ENCODE assay signal across 1 cellular context in the genomic region with DNA sequence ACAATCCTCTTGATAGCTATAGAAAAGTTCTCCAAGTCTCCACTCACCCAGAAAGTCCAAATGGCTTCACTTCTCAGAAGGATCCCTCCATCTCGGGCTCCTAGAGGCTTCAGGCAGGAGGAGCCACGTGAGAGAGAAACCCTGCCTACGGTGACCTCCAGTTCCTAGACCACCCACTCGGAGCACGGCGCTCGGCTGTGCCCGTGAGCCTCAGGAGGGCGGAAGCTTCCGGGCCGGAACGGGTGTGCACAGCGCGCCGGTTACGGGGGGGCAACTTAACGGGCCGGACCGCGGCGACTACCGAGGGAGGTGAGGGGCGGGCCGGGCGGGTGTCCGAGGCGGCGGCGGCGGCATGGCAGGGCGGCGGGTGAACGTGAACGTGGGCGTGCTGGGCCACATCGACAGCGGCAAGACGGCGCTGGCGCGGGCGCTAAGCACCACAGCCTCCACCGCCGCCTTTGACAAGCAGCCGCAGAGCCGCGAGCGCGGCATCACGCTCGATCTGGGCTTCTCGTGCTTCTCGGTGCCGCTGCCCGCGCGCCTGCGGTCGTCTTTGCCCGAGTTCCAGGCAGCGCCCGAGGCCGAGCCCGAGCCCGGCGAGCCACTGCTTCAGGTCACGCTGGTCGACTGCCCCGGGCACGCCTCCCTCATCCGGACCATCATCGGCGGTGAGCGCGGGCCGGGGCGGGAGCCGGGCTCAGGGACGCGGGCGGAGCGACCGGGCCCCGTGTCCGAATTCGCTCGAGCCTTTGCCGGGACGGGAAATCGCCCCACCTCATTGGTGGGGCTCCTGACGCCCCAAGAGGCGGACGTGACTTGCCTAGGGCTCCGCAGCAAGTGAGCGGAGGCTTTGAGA.
TF ChIP-seq lines count a peak whose summit lies in the region.

A gene with protein sequence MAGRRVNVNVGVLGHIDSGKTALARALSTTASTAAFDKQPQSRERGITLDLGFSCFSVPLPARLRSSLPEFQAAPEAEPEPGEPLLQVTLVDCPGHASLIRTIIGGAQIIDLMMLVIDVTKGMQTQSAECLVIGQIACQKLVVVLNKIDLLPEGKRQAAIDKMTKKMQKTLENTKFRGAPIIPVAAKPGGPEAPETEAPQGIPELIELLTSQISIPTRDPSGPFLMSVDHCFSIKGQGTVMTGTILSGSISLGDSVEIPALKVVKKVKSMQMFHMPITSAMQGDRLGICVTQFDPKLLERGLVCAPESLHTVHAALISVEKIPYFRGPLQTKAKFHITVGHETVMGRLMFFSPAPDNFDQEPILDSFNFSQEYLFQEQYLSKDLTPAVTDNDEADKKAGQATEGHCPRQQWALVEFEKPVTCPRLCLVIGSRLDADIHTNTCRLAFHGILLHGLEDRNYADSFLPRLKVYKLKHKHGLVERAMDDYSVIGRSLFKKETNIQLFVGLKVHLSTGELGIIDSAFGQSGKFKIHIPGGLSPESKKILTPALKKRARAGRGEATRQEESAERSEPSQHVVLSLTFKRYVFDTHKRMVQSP (plus strand): TSS at position 326 of the 856 bp plus-strand sequence. CDS start 27 bp downstream, at position 353.

TF ChIP-seq in HepG2, 621 proteins besides CTCF, POLR2A, EP300 and RAD21 (continued from another document and continues in another):
- TF ChIP-seq, protein P1, sequence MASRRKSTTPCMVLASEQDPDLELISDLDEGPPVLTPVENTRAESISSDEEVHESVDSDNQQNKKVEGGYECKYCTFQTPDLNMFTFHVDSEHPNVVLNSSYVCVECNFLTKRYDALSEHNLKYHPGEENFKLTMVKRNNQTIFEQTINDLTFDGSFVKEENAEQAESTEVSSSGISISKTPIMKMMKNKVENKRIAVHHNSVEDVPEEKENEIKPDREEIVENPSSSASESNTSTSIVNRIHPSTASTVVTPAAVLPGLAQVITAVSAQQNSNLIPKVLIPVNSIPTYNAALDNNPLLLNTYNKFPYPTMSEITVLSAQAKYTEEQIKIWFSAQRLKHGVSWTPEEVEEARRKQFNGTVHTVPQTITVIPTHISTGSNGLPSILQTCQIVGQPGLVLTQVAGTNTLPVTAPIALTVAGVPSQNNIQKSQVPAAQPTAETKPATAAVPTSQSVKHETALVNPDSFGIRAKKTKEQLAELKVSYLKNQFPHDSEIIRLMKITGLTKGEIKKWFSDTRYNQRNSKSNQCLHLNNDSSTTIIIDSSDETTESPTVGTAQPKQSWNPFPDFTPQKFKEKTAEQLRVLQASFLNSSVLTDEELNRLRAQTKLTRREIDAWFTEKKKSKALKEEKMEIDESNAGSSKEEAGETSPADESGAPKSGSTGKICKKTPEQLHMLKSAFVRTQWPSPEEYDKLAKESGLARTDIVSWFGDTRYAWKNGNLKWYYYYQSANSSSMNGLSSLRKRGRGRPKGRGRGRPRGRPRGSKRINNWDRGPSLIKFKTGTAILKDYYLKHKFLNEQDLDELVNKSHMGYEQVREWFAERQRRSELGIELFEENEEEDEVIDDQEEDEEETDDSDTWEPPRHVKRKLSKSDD (CRISPR knock-in tag; IDR thresholded peaks at IDR 0.05; ENCODE audit: low read depth), result peak; percentile 70; the same call in 1 of the 2 replicates
- peak; percentile 94 for TF ChIP-seq RBFOX2 (IDR thresholded peaks at IDR 0.05; ENCODE audit: low read depth, low read length)
- TF ChIP-seq, protein P2, sequence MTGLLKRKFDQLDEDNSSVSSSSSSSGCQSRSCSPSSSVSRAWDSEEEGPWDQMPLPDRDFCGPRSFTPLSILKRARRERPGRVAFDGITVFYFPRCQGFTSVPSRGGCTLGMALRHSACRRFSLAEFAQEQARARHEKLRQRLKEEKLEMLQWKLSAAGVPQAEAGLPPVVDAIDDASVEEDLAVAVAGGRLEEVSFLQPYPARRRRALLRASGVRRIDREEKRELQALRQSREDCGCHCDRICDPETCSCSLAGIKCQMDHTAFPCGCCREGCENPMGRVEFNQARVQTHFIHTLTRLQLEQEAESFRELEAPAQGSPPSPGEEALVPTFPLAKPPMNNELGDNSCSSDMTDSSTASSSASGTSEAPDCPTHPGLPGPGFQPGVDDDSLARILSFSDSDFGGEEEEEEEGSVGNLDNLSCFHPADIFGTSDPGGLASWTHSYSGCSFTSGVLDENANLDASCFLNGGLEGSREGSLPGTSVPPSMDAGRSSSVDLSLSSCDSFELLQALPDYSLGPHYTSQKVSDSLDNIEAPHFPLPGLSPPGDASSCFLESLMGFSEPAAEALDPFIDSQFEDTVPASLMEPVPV (CRISPR knock-in tag; IDR thresholded peaks at IDR 0.05), result peak; percentile 97
- peak; percentile 97; the same call in 1 of the 2 replicates for TF ChIP-seq ZNF234 (CRISPR knock-in tag; conservative IDR thresholded peaks at IDR 0.05)
- TF ChIP-seq NFATC3 (CRISPR knock-in tag; IDR thresholded peaks at IDR 0.05), result 0 out of 2 replicates have a peak, but pooled peaks have one; percentile 16
- TF ChIP-seq ZFY (CRISPR knock-in tag; IDR thresholded peaks at IDR 0.05), result peak; percentile 83; the same call in 1 of the 2 replicates
- 0 out of 2 replicates have a peak, but pooled peaks have one; percentile 17 for TF ChIP-seq BRCA1 (CRISPR knock-in tag; IDR thresholded peaks at IDR 0.05)
- no peak for TF ChIP-seq CBX1 (IDR thresholded peaks at IDR 0.05; ENCODE audit: low read depth)
- peak; percentile 89; the same call in 1 of the 2 replicates for TF ChIP-seq MYC (CRISPR knock-in tag; IDR thresholded peaks at IDR 0.05; ENCODE audit: borderline replicate concordance)
- TF ChIP-seq, protein P3, sequence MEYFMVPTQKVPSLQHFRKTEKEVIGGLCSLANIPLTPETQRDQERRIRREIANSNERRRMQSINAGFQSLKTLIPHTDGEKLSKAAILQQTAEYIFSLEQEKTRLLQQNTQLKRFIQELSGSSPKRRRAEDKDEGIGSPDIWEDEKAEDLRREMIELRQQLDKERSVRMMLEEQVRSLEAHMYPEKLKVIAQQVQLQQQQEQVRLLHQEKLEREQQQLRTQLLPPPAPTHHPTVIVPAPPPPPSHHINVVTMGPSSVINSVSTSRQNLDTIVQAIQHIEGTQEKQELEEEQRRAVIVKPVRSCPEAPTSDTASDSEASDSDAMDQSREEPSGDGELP (IDR thresholded peaks at IDR 0.05; ENCODE audit: borderline replicate concordance, low read depth), result no peak
- TF ChIP-seq, protein P4, sequence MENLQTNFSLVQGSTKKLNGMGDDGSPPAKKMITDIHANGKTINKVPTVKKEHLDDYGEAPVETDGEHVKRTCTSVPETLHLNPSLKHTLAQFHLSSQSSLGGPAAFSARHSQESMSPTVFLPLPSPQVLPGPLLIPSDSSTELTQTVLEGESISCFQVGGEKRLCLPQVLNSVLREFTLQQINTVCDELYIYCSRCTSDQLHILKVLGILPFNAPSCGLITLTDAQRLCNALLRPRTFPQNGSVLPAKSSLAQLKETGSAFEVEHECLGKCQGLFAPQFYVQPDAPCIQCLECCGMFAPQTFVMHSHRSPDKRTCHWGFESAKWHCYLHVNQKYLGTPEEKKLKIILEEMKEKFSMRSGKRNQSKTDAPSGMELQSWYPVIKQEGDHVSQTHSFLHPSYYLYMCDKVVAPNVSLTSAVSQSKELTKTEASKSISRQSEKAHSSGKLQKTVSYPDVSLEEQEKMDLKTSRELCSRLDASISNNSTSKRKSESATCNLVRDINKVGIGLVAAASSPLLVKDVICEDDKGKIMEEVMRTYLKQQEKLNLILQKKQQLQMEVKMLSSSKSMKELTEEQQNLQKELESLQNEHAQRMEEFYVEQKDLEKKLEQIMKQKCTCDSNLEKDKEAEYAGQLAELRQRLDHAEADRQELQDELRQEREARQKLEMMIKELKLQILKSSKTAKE (CRISPR knock-in tag; IDR thresholded peaks at IDR 0.05; ENCODE audit: borderline replicate concordance), result peak; percentile 83
- TF ChIP-seq, protein P5, sequence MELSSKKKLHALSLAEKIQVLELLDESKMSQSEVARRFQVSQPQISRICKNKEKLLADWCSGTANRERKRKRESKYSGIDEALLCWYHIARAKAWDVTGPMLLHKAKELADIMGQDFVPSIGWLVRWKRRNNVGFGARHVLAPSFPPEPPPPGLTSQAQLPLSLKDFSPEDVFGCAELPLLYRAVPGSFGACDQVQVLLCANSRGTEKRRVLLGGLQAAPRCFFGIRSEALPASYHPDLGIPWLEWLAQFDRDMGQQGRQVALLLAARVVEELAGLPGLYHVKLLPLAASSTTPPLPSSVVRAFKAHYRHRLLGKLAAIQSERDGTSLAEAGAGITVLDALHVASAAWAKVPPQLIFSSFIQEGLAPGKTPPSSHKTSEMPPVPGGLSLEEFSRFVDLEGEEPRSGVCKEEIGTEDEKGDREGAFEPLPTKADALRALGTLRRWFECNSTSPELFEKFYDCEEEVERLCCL (CRISPR knock-in tag; IDR thresholded peaks at IDR 0.05; ENCODE audit: borderline replicate concordance), result no peak
- TF ChIP-seq ZNF510 (CRISPR knock-in tag; IDR thresholded peaks at IDR 0.05; ENCODE audit: low read depth), result no peak
- TF ChIP-seq, protein P6, sequence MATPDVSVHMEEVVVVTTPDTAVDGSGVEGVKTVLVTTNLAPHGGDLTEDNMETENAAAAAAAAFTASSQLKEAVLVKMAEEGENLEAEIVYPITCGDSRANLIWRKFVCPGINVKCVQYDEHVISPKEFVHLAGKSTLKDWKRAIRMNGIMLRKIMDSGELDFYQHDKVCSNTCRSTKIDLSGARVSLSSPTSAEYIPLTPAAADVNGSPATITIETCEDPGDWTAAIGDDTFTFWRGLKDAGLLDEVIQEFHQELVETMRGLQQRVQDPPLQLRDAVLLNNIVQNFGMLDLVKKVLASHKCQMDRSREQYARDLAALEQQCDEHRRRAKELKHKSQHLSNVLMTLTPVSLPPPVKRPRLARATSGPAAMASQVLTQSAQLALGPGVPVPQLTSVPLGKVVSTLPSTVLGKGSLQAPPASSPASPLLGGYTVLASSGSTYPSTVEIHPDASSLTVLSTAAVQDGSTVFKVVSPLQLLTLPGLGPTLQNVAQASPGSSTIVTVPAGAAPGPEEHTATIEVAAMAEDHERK (CRISPR knock-in tag; IDR thresholded peaks at IDR 0.05; ENCODE audit: low read depth), result 0 out of 2 replicates have a peak, but pooled peaks have one; percentile 45
- peak; percentile 88 for TF ChIP-seq ZNF768 (CRISPR knock-in tag; IDR thresholded peaks at IDR 0.05)
- peak; percentile 77 for TF ChIP-seq BCL6 (CRISPR knock-in tag; IDR thresholded peaks at IDR 0.05)
- peak; percentile 83 for TF ChIP-seq RXRB (CRISPR knock-in tag; IDR thresholded peaks at IDR 0.05; ENCODE audit: borderline replicate concordance)
- TF ChIP-seq, protein P7, sequence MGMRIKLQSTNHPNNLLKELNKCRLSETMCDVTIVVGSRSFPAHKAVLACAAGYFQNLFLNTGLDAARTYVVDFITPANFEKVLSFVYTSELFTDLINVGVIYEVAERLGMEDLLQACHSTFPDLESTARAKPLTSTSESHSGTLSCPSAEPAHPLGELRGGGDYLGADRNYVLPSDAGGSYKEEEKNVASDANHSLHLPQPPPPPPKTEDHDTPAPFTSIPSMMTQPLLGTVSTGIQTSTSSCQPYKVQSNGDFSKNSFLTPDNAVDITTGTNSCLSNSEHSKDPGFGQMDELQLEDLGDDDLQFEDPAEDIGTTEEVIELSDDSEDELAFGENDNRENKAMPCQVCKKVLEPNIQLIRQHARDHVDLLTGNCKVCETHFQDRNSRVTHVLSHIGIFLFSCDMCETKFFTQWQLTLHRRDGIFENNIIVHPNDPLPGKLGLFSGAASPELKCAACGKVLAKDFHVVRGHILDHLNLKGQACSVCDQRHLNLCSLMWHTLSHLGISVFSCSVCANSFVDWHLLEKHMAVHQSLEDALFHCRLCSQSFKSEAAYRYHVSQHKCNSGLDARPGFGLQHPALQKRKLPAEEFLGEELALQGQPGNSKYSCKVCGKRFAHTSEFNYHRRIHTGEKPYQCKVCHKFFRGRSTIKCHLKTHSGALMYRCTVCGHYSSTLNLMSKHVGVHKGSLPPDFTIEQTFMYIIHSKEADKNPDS (CRISPR knock-in tag; IDR thresholded peaks at IDR 0.05), result peak; percentile 54; the same call in 1 of the 2 replicates
- TF ChIP-seq, protein P8, sequence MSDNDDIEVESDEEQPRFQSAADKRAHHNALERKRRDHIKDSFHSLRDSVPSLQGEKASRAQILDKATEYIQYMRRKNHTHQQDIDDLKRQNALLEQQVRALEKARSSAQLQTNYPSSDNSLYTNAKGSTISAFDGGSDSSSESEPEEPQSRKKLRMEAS (IDR thresholded peaks at IDR 0.05), result peak; percentile 72; the same call in 1 of the 2 replicates
- TF ChIP-seq, protein P9, sequence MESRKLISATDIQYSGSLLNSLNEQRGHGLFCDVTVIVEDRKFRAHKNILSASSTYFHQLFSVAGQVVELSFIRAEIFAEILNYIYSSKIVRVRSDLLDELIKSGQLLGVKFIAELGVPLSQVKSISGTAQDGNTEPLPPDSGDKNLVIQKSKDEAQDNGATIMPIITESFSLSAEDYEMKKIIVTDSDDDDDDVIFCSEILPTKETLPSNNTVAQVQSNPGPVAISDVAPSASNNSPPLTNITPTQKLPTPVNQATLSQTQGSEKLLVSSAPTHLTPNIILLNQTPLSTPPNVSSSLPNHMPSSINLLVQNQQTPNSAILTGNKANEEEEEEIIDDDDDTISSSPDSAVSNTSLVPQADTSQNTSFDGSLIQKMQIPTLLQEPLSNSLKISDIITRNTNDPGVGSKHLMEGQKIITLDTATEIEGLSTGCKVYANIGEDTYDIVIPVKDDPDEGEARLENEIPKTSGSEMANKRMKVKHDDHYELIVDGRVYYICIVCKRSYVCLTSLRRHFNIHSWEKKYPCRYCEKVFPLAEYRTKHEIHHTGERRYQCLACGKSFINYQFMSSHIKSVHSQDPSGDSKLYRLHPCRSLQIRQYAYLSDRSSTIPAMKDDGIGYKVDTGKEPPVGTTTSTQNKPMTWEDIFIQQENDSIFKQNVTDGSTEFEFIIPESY (CRISPR knock-in tag; IDR thresholded peaks at IDR 0.05), result peak; percentile 68
- TF ChIP-seq, protein P10, sequence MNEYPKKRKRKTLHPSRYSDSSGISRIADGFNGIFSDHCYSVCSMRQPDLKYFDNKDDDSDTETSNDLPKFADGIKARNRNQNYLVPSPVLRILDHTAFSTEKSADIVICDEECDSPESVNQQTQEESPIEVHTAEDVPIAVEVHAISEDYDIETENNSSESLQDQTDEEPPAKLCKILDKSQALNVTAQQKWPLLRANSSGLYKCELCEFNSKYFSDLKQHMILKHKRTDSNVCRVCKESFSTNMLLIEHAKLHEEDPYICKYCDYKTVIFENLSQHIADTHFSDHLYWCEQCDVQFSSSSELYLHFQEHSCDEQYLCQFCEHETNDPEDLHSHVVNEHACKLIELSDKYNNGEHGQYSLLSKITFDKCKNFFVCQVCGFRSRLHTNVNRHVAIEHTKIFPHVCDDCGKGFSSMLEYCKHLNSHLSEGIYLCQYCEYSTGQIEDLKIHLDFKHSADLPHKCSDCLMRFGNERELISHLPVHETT (CRISPR knock-in tag; conservative IDR thresholded peaks at IDR 0.05), result peak; percentile 99
- peak; percentile 94 for TF ChIP-seq ZNF772 (CRISPR knock-in tag; IDR thresholded peaks at IDR 0.05)
- TF ChIP-seq ZSCAN21 (CRISPR knock-in tag; IDR thresholded peaks at IDR 0.05; ENCODE audit: borderline replicate concordance), result no peak; the same call in 1 of the 2 replicates
- TF ChIP-seq PRPF4 (IDR thresholded peaks at IDR 0.05; ENCODE audit: low read depth, low read length, poor library complexity, severe bottlenecking), result no peak
- peak; percentile 56; the same call in 1 of the 2 replicates for TF ChIP-seq SP5 (CRISPR knock-in tag; IDR thresholded peaks at IDR 0.05; ENCODE audit: borderline replicate concordance, low read depth)
- peak; percentile 95 for TF ChIP-seq ZNF547 (CRISPR knock-in tag; IDR thresholded peaks at IDR 0.05)
- TF ChIP-seq, protein P11, sequence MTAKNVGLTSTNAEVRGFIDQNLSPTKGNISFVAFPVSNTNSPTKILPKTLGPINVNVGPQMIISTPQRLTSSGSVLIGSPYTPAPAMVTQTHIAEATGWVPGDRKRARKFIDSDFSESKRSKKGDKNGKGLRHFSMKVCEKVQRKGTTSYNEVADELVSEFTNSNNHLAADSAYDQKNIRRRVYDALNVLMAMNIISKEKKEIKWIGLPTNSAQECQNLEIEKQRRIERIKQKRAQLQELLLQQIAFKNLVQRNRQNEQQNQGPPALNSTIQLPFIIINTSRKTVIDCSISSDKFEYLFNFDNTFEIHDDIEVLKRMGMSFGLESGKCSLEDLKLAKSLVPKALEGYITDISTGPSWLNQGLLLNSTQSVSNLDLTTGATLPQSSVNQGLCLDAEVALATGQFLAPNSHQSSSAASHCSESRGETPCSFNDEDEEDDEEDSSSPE (CRISPR knock-in tag; IDR thresholded peaks at IDR 0.05), result peak; percentile 74
